1 cellular context compared by ENCODE assay signal in genomic region chr5:1333986-1334385, GRCh38.
TF ChIP-seq lines count a peak whose summit lies in the region.

No MANE protein-coding gene starts in this region.

TF ChIP-seq in HepG2, 621 proteins besides CTCF, POLR2A, EP300 and RAD21:
- TF ChIP-seq WIZ (CRISPR knock-in tag; IDR thresholded peaks at IDR 0.05), result no peak
- no peak for TF ChIP-seq PHF20 (CRISPR knock-in tag; IDR thresholded peaks at IDR 0.05)
- no peak for TF ChIP-seq HCFC1 (IDR thresholded peaks at IDR 0.05; ENCODE audit: low read depth, low read length)
- TF ChIP-seq TFDP1 (CRISPR knock-in tag; IDR thresholded peaks at IDR 0.05; ENCODE audit: borderline replicate concordance), result no peak
- TF ChIP-seq RFX1 (IDR thresholded peaks at IDR 0.05), result no peak
- no peak for TF ChIP-seq ZNF773 (CRISPR knock-in tag; IDR thresholded peaks at IDR 0.05; ENCODE audit: borderline replicate concordance)
- 0 out of 2 replicates have a peak, but pooled peaks have one; percentile 24 for TF ChIP-seq RBFOX2 (IDR thresholded peaks at IDR 0.05; ENCODE audit: low read depth, low read length)
